ENCODE assay signal across 8 cellular contexts in genomic region chr12:6195665-6196535, GRCh38. TPM values are rescaled to one million over a fixed set of nuclear protein-coding genes. Genes with fewer than 3 reads are reported as not detected.
DNase-seq lines count a peak whose midpoint lies in the region; ATAC-seq and TF ChIP-seq lines count a peak whose summit lies in the region.

No MANE protein-coding gene starts in this region.

- peaks cover 20% of the 10 kb centered on the region for H3K27me3 Mint-ChIP-seq in activated T-helper 1 cell treated with anti-CD3 and anti-CD28 coated beads, Interleukin-12 subunit alpha, Interleukin-12 subunit beta, Interleukin-2, Interleukin-4 antibody, amounts not matched to agents 30 ng/mL and 10 ng/mL and 1 ng/mL, durations not matched to agents 14 hours and 24 hours and 36 hours (ENCODE audit: insufficient read depth)
- H3K27me3 Mint-ChIP-seq in neural progenitor cell (ENCODE audit: insufficient read depth, low read depth): peaks cover 22% of the 10 kb centered on the region
- peaks cover 18% of the 10 kb centered on the region for H3K27me3 Mint-ChIP-seq in stimulated activated naive CD8-positive, alpha-beta T cell treated with anti-CD3 and anti-CD28 coated beads, Interleukin-15, amount 100 ng/mL, for 72 hours

- H3K4me3 Mint-ChIP-seq in activated T-helper 1 cell treated with anti-CD3 and anti-CD28 coated beads, Interleukin-12 subunit alpha, Interleukin-12 subunit beta, Interleukin-2, Interleukin-4 antibody, amounts not matched to agents 30 ng/mL and 10 ng/mL and 1 ng/mL, durations not matched to agents 14 hours and 24 hours and 36 hours: no peak overlapping the region
- no peak overlapping the region for H3K4me3 Mint-ChIP-seq in neural progenitor cell
- no peak overlapping the region for H3K4me3 Mint-ChIP-seq in stimulated activated naive CD8-positive, alpha-beta T cell treated with anti-CD3 and anti-CD28 coated beads, Interleukin-15, amount 100 ng/mL, for 72 hours

- no peaks in the 10 kb centered on the region for H3K9me3 ChIP-seq in neural progenitor cell (ENCODE audit: low read depth)

- no peaks in the 10 kb centered on the region for H3K9me3 Mint-ChIP-seq in activated T-helper 1 cell treated with anti-CD3 and anti-CD28 coated beads, Interleukin-12 subunit alpha, Interleukin-12 subunit beta, Interleukin-2, Interleukin-4 antibody, amounts not matched to agents 30 ng/mL and 10 ng/mL and 1 ng/mL, durations not matched to agents 14 hours and 24 hours and 36 hours
- H3K9me3 Mint-ChIP-seq in neural progenitor cell: no peaks in the 10 kb centered on the region
- no peaks in the 10 kb centered on the region for H3K9me3 Mint-ChIP-seq in stimulated activated naive CD8-positive, alpha-beta T cell treated with anti-CD3 and anti-CD28 coated beads, Interleukin-15, amount 100 ng/mL, for 72 hours

- no peaks in the 10 kb centered on the region for H3K36me3 Mint-ChIP-seq in activated T-helper 1 cell treated with anti-CD3 and anti-CD28 coated beads, Interleukin-12 subunit alpha, Interleukin-12 subunit beta, Interleukin-2, Interleukin-4 antibody, amounts not matched to agents 30 ng/mL and 10 ng/mL and 1 ng/mL, durations not matched to agents 14 hours and 24 hours and 36 hours (ENCODE audit: low read depth)
- H3K36me3 Mint-ChIP-seq in neural progenitor cell: no peaks in the 10 kb centered on the region

- no peak overlapping the region for H3K4me2 ChIP-seq in neural progenitor cell

- TF ChIP-seq CTCF in fibroblast of the aortic adventitia (IDR thresholded peaks at IDR 0.05; ENCODE audit: insufficient read depth, low read length): peak; percentile 92
- peak; percentile 91 for TF ChIP-seq CTCF in neural progenitor cell (IDR thresholded peaks at IDR 0.05)

- peak; percentile 74 for ATAC-seq in stimulated activated naive CD8-positive, alpha-beta T cell treated with anti-CD3 and anti-CD28 coated beads, Interleukin-15, amount 100 ng/mL, for 72 hours
- no peak for ATAC-seq in HG03432 (IDR thresholded peaks at IDR 0.05; ENCODE audit: unreplicated experiment)

- H3K4me3 ChIP-seq in fibroblast of the aortic adventitia (ENCODE audit: low read depth, low read length): no peak overlapping the region
- no peak overlapping the region for H3K4me3 ChIP-seq in neural progenitor cell

- no peaks in the 10 kb centered on the region for H3K79me2 ChIP-seq in neural progenitor cell (ENCODE audit: low read depth)

- no peak overlapping the region for H2AFZ ChIP-seq in neural progenitor cell (replicated peaks)

- no peaks in the 10 kb centered on the region for H3K36me3 ChIP-seq in neural progenitor cell

- peaks cover 26% of the 10 kb centered on the region for H3K4me1 Mint-ChIP-seq in activated T-helper 1 cell treated with anti-CD3 and anti-CD28 coated beads, Interleukin-12 subunit alpha, Interleukin-12 subunit beta, Interleukin-2, Interleukin-4 antibody, amounts not matched to agents 30 ng/mL and 10 ng/mL and 1 ng/mL, durations not matched to agents 14 hours and 24 hours and 36 hours (ENCODE audit: low read depth)
- peaks cover 42% of the 10 kb centered on the region for H3K4me1 Mint-ChIP-seq in neural progenitor cell
- H3K4me1 Mint-ChIP-seq in stimulated activated naive CD8-positive, alpha-beta T cell treated with anti-CD3 and anti-CD28 coated beads, Interleukin-15, amount 100 ng/mL, for 72 hours: peaks cover 33% of the 10 kb centered on the region

- peaks cover 39% of the 10 kb centered on the region for H3F3A ChIP-seq in neural progenitor cell (ENCODE audit: low read depth)

- H3K9ac ChIP-seq in neural progenitor cell: no peak overlapping the region

- no peak overlapping the region for H3K27ac ChIP-seq in neural progenitor cell

- peaks cover 22% of the 10 kb centered on the region for H3K4me1 ChIP-seq in neural progenitor cell

- peak; percentile 90 for DNase-seq in Daoy (ENCODE audit: low read depth)
- DNase-seq in HS-5 (ENCODE audit: low read depth): peak; percentile 76
- peak; percentile 1 for DNase-seq in OCI-M2 (lab: John Stamatoyannopoulos, UW; ENCODE audit: unreplicated experiment)
- DNase-seq in activated T-helper 1 cell treated with anti-CD3 and anti-CD28 coated beads, Interleukin-12 subunit alpha, Interleukin-12 subunit beta, Interleukin-2, Interleukin-4 antibody, amounts not matched to agents 30 ng/mL and 10 ng/mL and 1 ng/mL, durations not matched to agents 14 hours and 24 hours and 36 hours (ENCODE audit: low spot score): peak; percentile 61
- DNase-seq in fibroblast of the aortic adventitia (ENCODE audit: low read depth): peak; percentile 95
- DNase-seq in neural progenitor cell (ENCODE audit: low spot score): peak; percentile 86
- DNase-seq in stimulated activated naive CD8-positive, alpha-beta T cell treated with anti-CD3 and anti-CD28 coated beads, Interleukin-15, amount 100 ng/mL, for 72 hours: peak; percentile 70 to 73

- peak overlapping the region; percentile 32 for H3K27ac Mint-ChIP-seq in activated T-helper 1 cell treated with anti-CD3 and anti-CD28 coated beads, Interleukin-12 subunit alpha, Interleukin-12 subunit beta, Interleukin-2, Interleukin-4 antibody, amounts not matched to agents 30 ng/mL and 10 ng/mL and 1 ng/mL, durations not matched to agents 14 hours and 24 hours and 36 hours
- H3K27ac Mint-ChIP-seq in neural progenitor cell: no peak overlapping the region
- no peak overlapping the region for H3K27ac Mint-ChIP-seq in stimulated activated naive CD8-positive, alpha-beta T cell treated with anti-CD3 and anti-CD28 coated beads, Interleukin-15, amount 100 ng/mL, for 72 hours

- peaks cover 36% of the 10 kb centered on the region for H3K27me3 ChIP-seq in neural progenitor cell

- peaks cover 9% of the 10 kb centered on the region for H4K20me1 ChIP-seq in neural progenitor cell (ENCODE audit: low read depth)

- intact Hi-C loops in activated T-helper 1 cell treated with anti-CD3 and anti-CD28 coated beads, Interleukin-12 subunit alpha, Interleukin-12 subunit beta, Interleukin-2, Interleukin-4 antibody, amounts not matched to agents 30 ng/mL and 10 ng/mL and 1 ng/mL, durations not matched to agents 14 hours and 24 hours and 36 hours (cut with micrococcal nuclease): loop anchor here (1.0 to 10.0 kb wide), 5 partner anchors 20 to 211 kb away; no protein-coding TSS in a partner anchor

RNA-seq across cellular contexts. Expression of gene CD9, which starts 4.3 kb away (rescaled TPM):
- total RNA-seq in Daoy (2014; rRNA removed; shearing (Covaris generic)): 83.5 and 95.3 TPM in 2 replicates
- 47.4 and 50.9 TPM in 2 replicates for total RNA-seq in activated T-helper 1 cell treated with anti-CD3 and anti-CD28 coated beads, Interleukin-12 subunit alpha, Interleukin-12 subunit beta, Interleukin-2, Interleukin-4 antibody, amounts not matched to agents 30 ng/mL and 10 ng/mL and 1 ng/mL, durations not matched to agents 14 hours and 24 hours and 36 hours
- 56.2 and 407 TPM in 2 replicates for total RNA-seq in fibroblast of the aortic adventitia (ENCODE audit: low replicate concordance)
- total RNA-seq in neural progenitor cell (ENCODE audit: low replicate concordance): 3.1 and 3.6 TPM in 2 replicates

Comparison
In these comparisons a context has a peak if more than half of its experiments do, and no peak if none do; other contexts are left out.
1. DNase-seq: peak in every context shown above with its lines; median percentile 95 in fibroblast of the aortic adventitia; 90 in Daoy; 86 in neural progenitor cell; 76 in HS-5; 72 in stimulated activated naive CD8-positive, alpha-beta T cell treated with anti-CD3 and anti-CD28 coated beads, Interleukin-15, amount 100 ng/mL, for 72 hours; 61 in activated T-helper 1 cell treated with anti-CD3 and anti-CD28 coated beads, Interleukin-12 subunit alpha, Interleukin-12 subunit beta, Interleukin-2, Interleukin-4 antibody, amounts not matched to agents 30 ng/mL and 10 ng/mL and 1 ng/mL, durations not matched to agents 14 hours and 24 hours and 36 hours; 1 in OCI-M2.
2. RNA of gene CD9, which starts 4.3 kb away (total RNA-seq): 56.2 to 407 TPM in fibroblast of the aortic adventitia, 83.5 to 95.3 TPM in Daoy and 47.4 to 50.9 TPM in activated T-helper 1 cell treated with anti-CD3 and anti-CD28 coated beads, Interleukin-12 subunit alpha, Interleukin-12 subunit beta, Interleukin-2, Interleukin-4 antibody, amounts not matched to agents 30 ng/mL and 10 ng/mL and 1 ng/mL, durations not matched to agents 14 hours and 24 hours and 36 hours; 3.1 to 3.6 TPM in neural progenitor cell; every median in the first group is over 10 times any median in the second.